In genomic region chr17:45277216-45277849, GRCh38 we compare ENCODE assay signal across 8 cellular contexts. TPM values are rescaled to one million over a fixed set of nuclear protein-coding genes. Genes with fewer than 3 reads are reported as not detected.
DNase-seq lines count a peak whose midpoint lies in the region; ATAC-seq and TF ChIP-seq lines count a peak whose summit lies in the region.

No MANE protein-coding gene starts in this region.

- peaks cover 24% of the 10 kb centered on the region for H3K36me3 Mint-ChIP-seq in nephron progenitor cell (ENCODE audit: low read depth)

- H3K27me3 ChIP-seq in MG63, result no peaks in the 10 kb centered on the region

- ATAC-seq in GM19351 (IDR thresholded peaks at IDR 0.05; ENCODE audit: unreplicated experiment), result no peak

- peaks cover 3% of the 10 kb centered on the region for H3K27me3 Mint-ChIP-seq in nephron progenitor cell (ENCODE audit: low read depth, poor library complexity)

- peaks cover 72% of the 10 kb centered on the region for H3K36me3 ChIP-seq in MG63

- TF ChIP-seq CTCF in fibroblast of mammary gland (conservative IDR thresholded peaks at IDR 0.05; ENCODE audit: control insufficient read depth, insufficient read depth, low read depth, low read length) (peak; percentile 91), nephron progenitor cell (IDR thresholded peaks at IDR 0.05) (peak; percentile 77)

- H3K4me3 Mint-ChIP-seq in nephron progenitor cell, result no peak overlapping the region

- DNase-seq in DMS79 treated with DMSO at 0.1 percent for 48 hours (lab: John Stamatoyannopoulos, UW) (peak; percentile 95), MG63 (peak; percentile 78), RPMI8226 (peak; percentile 93), activated T-helper 1 cell treated with Interleukin-2 at 50 U/mL for 16 hours (ENCODE audit: low read depth) (peak; percentile 75), fibroblast of mammary gland (ENCODE audit: low read depth) (peak; percentile 91), nephron progenitor cell (peak; percentile 90)
- peak; percentile 71 to 88 (median 84) for DNase-seq in stimulated activated naive CD4-positive, alpha-beta T cell (lab: John Stamatoyannopoulos, UW)

- no peaks in the 10 kb centered on the region for H3K9me3 ChIP-seq in MG63

- no peaks in the 10 kb centered on the region for H3K9me3 Mint-ChIP-seq in nephron progenitor cell

- peaks cover 11% of the 10 kb centered on the region for H3K4me1 Mint-ChIP-seq in nephron progenitor cell

- H3K4me3 ChIP-seq in MG63 (no peak overlapping the region), fibroblast of mammary gland (ENCODE audit: control insufficient read depth, low read depth, low read length) (no peak overlapping the region)

- peak overlapping the region; percentile 15 for H3K27ac Mint-ChIP-seq in nephron progenitor cell

RNA-seq across cellular contexts. Expression of gene SPATA32, which starts 15.4 kb away (rescaled TPM):
- not detected in 2 replicates for total RNA-seq in MG63 (2014; rRNA removed; shearing (Covaris generic); ENCODE audit: low replicate concordance)

RNA-seq across cellular contexts. Expression of gene MAP3K14, which starts 39.5 kb away (rescaled TPM):
- 13.4 and 18.7 TPM in 2 replicates for total RNA-seq in MG63 (2014; rRNA removed; shearing (Covaris generic); ENCODE audit: low replicate concordance)

RNA-seq across cellular contexts. Expression of gene FMNL1, which starts 55.6 kb away (rescaled TPM):
- 4.3 and 9.0 TPM in 2 replicates for total RNA-seq in MG63 (2014; rRNA removed; shearing (Covaris generic); ENCODE audit: low replicate concordance)
